In genomic region chr16:46621006-46621629, GRCh38 we compare ENCODE assay signal across 1 cellular context.
TF ChIP-seq lines count a peak whose summit lies in the region.

SHCBP1 (minus strand) TSS chr16:46621379; CDS start chr16:46621359, 20 bp downstream.

TF ChIP-seq in HepG2, 621 proteins besides CTCF, POLR2A, EP300 and RAD21 (continued from another document and continues in another):
- TF ChIP-seq MXD3 (CRISPR knock-in tag; IDR thresholded peaks at IDR 0.05) (peak; percentile 72; the same call in 1 of the 2 replicates), BRCA1 (CRISPR knock-in tag; IDR thresholded peaks at IDR 0.05) (0 out of 2 replicates have a peak, but pooled peaks have one; percentile 39), MZF1 (CRISPR knock-in tag; IDR thresholded peaks at IDR 0.05; ENCODE audit: borderline replicate concordance) (no peak), TRIM24 (CRISPR knock-in tag; IDR thresholded peaks at IDR 0.05) (no peak), ZNF629 (CRISPR knock-in tag; conservative IDR thresholded peaks at IDR 0.05) (0 out of 2 replicates have a peak, but pooled peaks have one; percentile 35), FOXO4 (CRISPR knock-in tag; conservative IDR thresholded peaks at IDR 0.05) (no peak), SNAI1 (CRISPR knock-in tag; IDR thresholded peaks at IDR 0.05; ENCODE audit: borderline replicate concordance) (0 out of 2 replicates have a peak, but pooled peaks have one; percentile 46), CCAR2 (optimal IDR thresholded peaks at IDR 0.05; ENCODE audit: low read depth, low read length) (no peak), HCFC1 (IDR thresholded peaks at IDR 0.05; ENCODE audit: low read depth, low read length) (no peak), RBM22 (optimal IDR thresholded peaks at IDR 0.05; ENCODE audit: low read length) (no peak), RBM39 (IDR thresholded peaks at IDR 0.05; ENCODE audit: low read depth, low read length, poor library complexity, severe bottlenecking) (no peak), ZNF136 (CRISPR knock-in tag; IDR thresholded peaks at IDR 0.05; ENCODE audit: low read depth) (no peak), ATRX (CRISPR knock-in tag; IDR thresholded peaks at IDR 0.05; ENCODE audit: borderline replicate concordance) (no peak), MED13 (CRISPR knock-in tag; IDR thresholded peaks at IDR 0.05) (peak; percentile 78; the same call in 1 of the 2 replicates), TEAD2 (CRISPR knock-in tag; IDR thresholded peaks at IDR 0.05) (no peak), ZNF569 (CRISPR knock-in tag; IDR thresholded peaks at IDR 0.05; ENCODE audit: borderline replicate concordance) (no peak), HDAC6 (IDR thresholded peaks at IDR 0.05; ENCODE audit: low read depth, low read length) (no peak), NR2C2 (CRISPR knock-in tag; IDR thresholded peaks at IDR 0.05; ENCODE audit: borderline replicate concordance) (0 out of 2 replicates have a peak, but pooled peaks have one; percentile 28), TFDP2 (CRISPR knock-in tag; IDR thresholded peaks at IDR 0.05) (peak; percentile 99), KLF12 (CRISPR knock-in tag; IDR thresholded peaks at IDR 0.05; ENCODE audit: borderline replicate concordance) (0 out of 2 replicates have a peak, but pooled peaks have one; percentile 40), KAT7 (CRISPR knock-in tag; IDR thresholded peaks at IDR 0.05; ENCODE audit: borderline replicate concordance) (peak; percentile 84; the same call in 1 of the 2 replicates), CSRNP1 (CRISPR knock-in tag; IDR thresholded peaks at IDR 0.05) (peak; percentile 87), ZNF331 (CRISPR knock-in tag; IDR thresholded peaks at IDR 0.05) (peak; percentile 33; the same call in 1 of the 2 replicates), ZNF770 (CRISPR knock-in tag; IDR thresholded peaks at IDR 0.05) (no peak), ZNF572 (CRISPR knock-in tag; IDR thresholded peaks at IDR 0.05) (no peak), RBFOX2 (IDR thresholded peaks at IDR 0.05; ENCODE audit: low read depth, low read length) (peak; percentile 88), TFAP4 (IDR thresholded peaks at IDR 0.05; ENCODE audit: borderline replicate concordance, low read depth) (peak; percentile 95), KDM1A (CRISPR knock-in tag; IDR thresholded peaks at IDR 0.05) (no peak), ZNF619 (CRISPR knock-in tag; IDR thresholded peaks at IDR 0.05) (peak; percentile 71; the same call in 1 of the 2 replicates), ZNF768 (CRISPR knock-in tag; IDR thresholded peaks at IDR 0.05) (peak; percentile 79), ZNF446 (CRISPR knock-in tag; IDR thresholded peaks at IDR 0.05) (peak; percentile 71; the same call in 1 of the 2 replicates), AKAP8 (CRISPR knock-in tag; IDR thresholded peaks at IDR 0.05) (peak; percentile 74; the same call in 1 of the 2 replicates), ZNF251 (CRISPR knock-in tag; IDR thresholded peaks at IDR 0.05) (0 out of 2 replicates have a peak, but pooled peaks have one; percentile 52), FOSL2 (CRISPR knock-in tag; IDR thresholded peaks at IDR 0.05) (peak; percentile 32), SOX13 (IDR thresholded peaks at IDR 0.05) (no peak), SOX13 (CRISPR knock-in tag; conservative IDR thresholded peaks at IDR 0.05 in 1 of 2, IDR thresholded peaks at IDR 0.05 in 1 of 2) (peak in 1 of 2 experiments; percentile 17; a peak in 1 of 4 replicates), TBX3 (IDR thresholded peaks at IDR 0.05; ENCODE audit: borderline replicate concordance) (no peak), NR2F6 (IDR thresholded peaks at IDR 0.05) (no peak), NR2F6 (CRISPR knock-in tag; IDR thresholded peaks at IDR 0.05) (peak; percentile 31; the same call in 1 of the 2 replicates), PAWR (CRISPR knock-in tag; IDR thresholded peaks at IDR 0.05; ENCODE audit: borderline replicate concordance) (no peak), KLF13 (CRISPR knock-in tag; IDR thresholded peaks at IDR 0.05) (0 out of 2 replicates have a peak, but pooled peaks have one; percentile 60), TCF7 (IDR thresholded peaks at IDR 0.05; ENCODE audit: low read depth) (no peak), FOXC1 (CRISPR knock-in tag; IDR thresholded peaks at IDR 0.05; ENCODE audit: borderline replicate concordance) (0 out of 2 replicates have a peak, but pooled peaks have one; percentile 73), ARID2 (CRISPR knock-in tag; IDR thresholded peaks at IDR 0.05; ENCODE audit: borderline replicate concordance) (peak; percentile 62; the same call in 1 of the 2 replicates), YEATS4 (CRISPR knock-in tag; IDR thresholded peaks at IDR 0.05; ENCODE audit: borderline replicate concordance) (peak; percentile 80), EED (CRISPR knock-in tag; IDR thresholded peaks at IDR 0.05) (peak; percentile 58; the same call in 1 of the 2 replicates), MXI1 (IDR thresholded peaks at IDR 0.05; ENCODE audit: borderline replicate concordance, low read depth, low read length) (peak; percentile 99), SNAPC2 (CRISPR knock-in tag; IDR thresholded peaks at IDR 0.05) (peak; percentile 93), PRDM15 (CRISPR knock-in tag; IDR thresholded peaks at IDR 0.05) (no peak), ZNF280B (CRISPR knock-in tag; IDR thresholded peaks at IDR 0.05; ENCODE audit: borderline replicate concordance) (peak; percentile 94), MLXIP (CRISPR knock-in tag; IDR thresholded peaks at IDR 0.05; ENCODE audit: borderline replicate concordance) (0 out of 2 replicates have a peak, but pooled peaks have one; percentile 26), ZFX (CRISPR knock-in tag; IDR thresholded peaks at IDR 0.05; ENCODE audit: low read depth) (peak; percentile 77), SAP130 (CRISPR knock-in tag; IDR thresholded peaks at IDR 0.05; ENCODE audit: low read depth) (peak; percentile 100)
